In the genomic region with DNA sequence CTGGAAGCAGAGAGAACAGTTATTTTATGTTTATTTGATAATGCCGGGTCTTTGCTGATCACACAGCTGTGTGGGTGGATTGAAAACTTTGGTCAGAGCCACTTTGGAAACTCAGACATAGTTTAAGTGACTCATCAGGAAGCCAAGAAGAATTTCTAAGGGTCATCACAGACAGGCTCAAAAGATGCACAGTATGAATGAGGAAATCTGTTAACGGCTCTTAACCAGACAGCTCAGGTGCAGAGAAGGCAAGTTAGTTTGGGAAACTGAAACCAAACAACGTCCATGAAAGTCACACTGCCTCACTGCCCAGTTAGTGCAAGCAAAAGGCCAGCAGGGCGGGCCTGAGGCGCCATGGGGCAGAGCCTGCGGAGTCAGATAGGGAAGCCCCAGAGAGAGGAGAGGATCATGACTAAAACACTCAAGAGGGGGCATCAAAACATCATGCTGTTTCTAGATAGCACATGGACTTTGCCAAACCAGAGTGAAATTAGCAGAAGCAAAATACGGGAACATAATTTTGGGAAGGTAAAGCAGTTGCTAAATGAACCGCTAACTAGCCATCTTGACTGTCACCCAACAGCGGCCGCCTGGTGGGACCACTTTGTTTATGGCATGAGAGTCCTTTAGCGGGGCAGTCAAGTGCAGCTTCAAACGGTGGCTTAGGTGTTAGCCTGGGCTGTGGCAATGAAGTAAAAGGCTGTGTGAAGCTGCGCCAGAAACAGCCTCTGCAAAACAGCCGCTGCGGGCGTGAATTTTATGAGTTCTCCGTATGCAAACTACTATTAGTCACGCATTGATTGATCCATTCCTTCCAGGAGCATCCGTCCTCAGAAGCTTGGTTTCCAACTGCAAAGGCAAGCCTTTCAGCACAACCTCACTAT, we compare ENCODE assay signal across 1 cellular context.
TF ChIP-seq lines count a peak whose summit lies in the region.

No MANE protein-coding gene starts in this region.

TF ChIP-seq in K562, 482 proteins besides CTCF, POLR2A, EP300 and RAD21 (continued from another document):
- TF ChIP-seq, protein P1, sequence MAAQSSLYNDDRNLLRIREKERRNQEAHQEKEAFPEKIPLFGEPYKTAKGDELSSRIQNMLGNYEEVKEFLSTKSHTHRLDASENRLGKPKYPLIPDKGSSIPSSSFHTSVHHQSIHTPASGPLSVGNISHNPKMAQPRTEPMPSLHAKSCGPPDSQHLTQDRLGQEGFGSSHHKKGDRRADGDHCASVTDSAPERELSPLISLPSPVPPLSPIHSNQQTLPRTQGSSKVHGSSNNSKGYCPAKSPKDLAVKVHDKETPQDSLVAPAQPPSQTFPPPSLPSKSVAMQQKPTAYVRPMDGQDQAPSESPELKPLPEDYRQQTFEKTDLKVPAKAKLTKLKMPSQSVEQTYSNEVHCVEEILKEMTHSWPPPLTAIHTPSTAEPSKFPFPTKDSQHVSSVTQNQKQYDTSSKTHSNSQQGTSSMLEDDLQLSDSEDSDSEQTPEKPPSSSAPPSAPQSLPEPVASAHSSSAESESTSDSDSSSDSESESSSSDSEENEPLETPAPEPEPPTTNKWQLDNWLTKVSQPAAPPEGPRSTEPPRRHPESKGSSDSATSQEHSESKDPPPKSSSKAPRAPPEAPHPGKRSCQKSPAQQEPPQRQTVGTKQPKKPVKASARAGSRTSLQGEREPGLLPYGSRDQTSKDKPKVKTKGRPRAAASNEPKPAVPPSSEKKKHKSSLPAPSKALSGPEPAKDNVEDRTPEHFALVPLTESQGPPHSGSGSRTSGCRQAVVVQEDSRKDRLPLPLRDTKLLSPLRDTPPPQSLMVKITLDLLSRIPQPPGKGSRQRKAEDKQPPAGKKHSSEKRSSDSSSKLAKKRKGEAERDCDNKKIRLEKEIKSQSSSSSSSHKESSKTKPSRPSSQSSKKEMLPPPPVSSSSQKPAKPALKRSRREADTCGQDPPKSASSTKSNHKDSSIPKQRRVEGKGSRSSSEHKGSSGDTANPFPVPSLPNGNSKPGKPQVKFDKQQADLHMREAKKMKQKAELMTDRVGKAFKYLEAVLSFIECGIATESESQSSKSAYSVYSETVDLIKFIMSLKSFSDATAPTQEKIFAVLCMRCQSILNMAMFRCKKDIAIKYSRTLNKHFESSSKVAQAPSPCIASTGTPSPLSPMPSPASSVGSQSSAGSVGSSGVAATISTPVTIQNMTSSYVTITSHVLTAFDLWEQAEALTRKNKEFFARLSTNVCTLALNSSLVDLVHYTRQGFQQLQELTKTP (IDR thresholded peaks at IDR 0.05; ENCODE audit: low read depth in 1 of 2, partially characterized antibody in 2 of 2): no peak
- TF ChIP-seq, protein P2, sequence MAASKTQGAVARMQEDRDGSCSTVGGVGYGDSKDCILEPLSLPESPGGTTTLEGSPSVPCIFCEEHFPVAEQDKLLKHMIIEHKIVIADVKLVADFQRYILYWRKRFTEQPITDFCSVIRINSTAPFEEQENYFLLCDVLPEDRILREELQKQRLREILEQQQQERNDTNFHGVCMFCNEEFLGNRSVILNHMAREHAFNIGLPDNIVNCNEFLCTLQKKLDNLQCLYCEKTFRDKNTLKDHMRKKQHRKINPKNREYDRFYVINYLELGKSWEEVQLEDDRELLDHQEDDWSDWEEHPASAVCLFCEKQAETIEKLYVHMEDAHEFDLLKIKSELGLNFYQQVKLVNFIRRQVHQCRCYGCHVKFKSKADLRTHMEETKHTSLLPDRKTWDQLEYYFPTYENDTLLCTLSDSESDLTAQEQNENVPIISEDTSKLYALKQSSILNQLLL (CRISPR knock-in tag; IDR thresholded peaks at IDR 0.05; ENCODE audit: borderline replicate concordance): no peak
- peak; percentile 55 for TF ChIP-seq FOXM1 (IDR thresholded peaks at IDR 0.05; ENCODE audit: low read depth)
- TF ChIP-seq FOXM1 (CRISPR knock-in tag; IDR thresholded peaks at IDR 0.05; ENCODE audit: low read depth): no peak
- TF ChIP-seq, protein P3, sequence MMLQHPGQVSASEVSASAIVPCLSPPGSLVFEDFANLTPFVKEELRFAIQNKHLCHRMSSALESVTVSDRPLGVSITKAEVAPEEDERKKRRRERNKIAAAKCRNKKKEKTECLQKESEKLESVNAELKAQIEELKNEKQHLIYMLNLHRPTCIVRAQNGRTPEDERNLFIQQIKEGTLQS (IDR thresholded peaks at IDR 0.05): peak; percentile 73
- TF ChIP-seq, protein P3 (CRISPR knock-in tag; conservative IDR thresholded peaks at IDR 0.05): no peak
- TF ChIP-seq EWSR1 (IDR thresholded peaks at IDR 0.05; ENCODE audit: borderline replicate concordance, low read depth, partially characterized antibody): no peak
- TF ChIP-seq ZNF75A (CRISPR knock-in tag; IDR thresholded peaks at IDR 0.05): no peak
- TF ChIP-seq, protein P4, sequence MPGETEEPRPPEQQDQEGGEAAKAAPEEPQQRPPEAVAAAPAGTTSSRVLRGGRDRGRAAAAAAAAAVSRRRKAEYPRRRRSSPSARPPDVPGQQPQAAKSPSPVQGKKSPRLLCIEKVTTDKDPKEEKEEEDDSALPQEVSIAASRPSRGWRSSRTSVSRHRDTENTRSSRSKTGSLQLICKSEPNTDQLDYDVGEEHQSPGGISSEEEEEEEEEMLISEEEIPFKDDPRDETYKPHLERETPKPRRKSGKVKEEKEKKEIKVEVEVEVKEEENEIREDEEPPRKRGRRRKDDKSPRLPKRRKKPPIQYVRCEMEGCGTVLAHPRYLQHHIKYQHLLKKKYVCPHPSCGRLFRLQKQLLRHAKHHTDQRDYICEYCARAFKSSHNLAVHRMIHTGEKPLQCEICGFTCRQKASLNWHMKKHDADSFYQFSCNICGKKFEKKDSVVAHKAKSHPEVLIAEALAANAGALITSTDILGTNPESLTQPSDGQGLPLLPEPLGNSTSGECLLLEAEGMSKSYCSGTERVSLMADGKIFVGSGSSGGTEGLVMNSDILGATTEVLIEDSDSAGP (CRISPR knock-in tag; IDR thresholded peaks at IDR 0.05): no peak
- TF ChIP-seq CBFA2T3 (IDR thresholded peaks at IDR 0.05): peak; percentile 51
- peak; percentile 73; the same call in 1 of the 2 replicates for TF ChIP-seq DMBX1 (CRISPR knock-in tag; IDR thresholded peaks at IDR 0.05; ENCODE audit: borderline replicate concordance)
- TF ChIP-seq ZNF780A (CRISPR knock-in tag; IDR thresholded peaks at IDR 0.05): no peak
- no peak for TF ChIP-seq ZNF717 (CRISPR knock-in tag; IDR thresholded peaks at IDR 0.05)
- TF ChIP-seq ZNF436 (CRISPR knock-in tag; IDR thresholded peaks at IDR 0.05): no peak
- no peak for TF ChIP-seq JUN (IDR thresholded peaks at IDR 0.05; ENCODE audit: borderline replicate concordance, low read depth, low read length)
- no peak for TF ChIP-seq JUN (CRISPR knock-in tag; IDR thresholded peaks at IDR 0.05; ENCODE audit: borderline replicate concordance)
- TF ChIP-seq YY1 (IDR thresholded peaks at IDR 0.05; ENCODE audit: borderline replicate concordance in 1 of 3, control insufficient read depth in 1 of 3, extremely low read depth in 1 of 3, insufficient read depth in 3 of 3, insufficient read length in 1 of 3, insufficient replicate concordance in 2 of 3, low read depth in 1 of 3, low read length in 2 of 3): peak in 1 of 3 experiments; percentile 27
- no peak for TF ChIP-seq NCOR1 (IDR thresholded peaks at IDR 0.05)
- no peak for TF ChIP-seq RBM39 (optimal IDR thresholded peaks at IDR 0.05; ENCODE audit: low read depth, low read length)
- no peak for TF ChIP-seq HDAC8 (tag; IDR thresholded peaks at IDR 0.05)
TF ChIP-seq in K562: peak in this region for 19.
